Comparison of ENCODE assay signal across 2 cellular contexts in genomic region chr6:43383021-43383667, GRCh38.
TF ChIP-seq lines count a peak whose summit lies in the region.

No MANE protein-coding gene starts in this region.

TF ChIP-seq in SK-N-SH, 30 proteins besides CTCF, POLR2A, EP300 and RAD21 (continued from another document):
- no peak for TF ChIP-seq REST (IDR thresholded peaks at IDR 0.05; ENCODE audit: low read depth, low read length)
- peak; percentile 31; the same call in 1 of the 2 replicates for TF ChIP-seq FOSL2 (IDR thresholded peaks at IDR 0.05; ENCODE audit: borderline replicate concordance, low read depth)

TF ChIP-seq in SK-N-SH treated with all-trans-retinoic acid at 6 μM for 48 hours, 23 proteins besides CTCF, POLR2A, EP300 and RAD21 (continued from another document):
- TF ChIP-seq CSRNP3 (CRISPR knock-in tag; IDR thresholded peaks at IDR 0.05) (no peak), ZNF8 (CRISPR knock-in tag; IDR thresholded peaks at IDR 0.05) (no peak), POU6F1 (CRISPR knock-in tag; IDR thresholded peaks at IDR 0.05; ENCODE audit: borderline replicate concordance, low read depth) (no peak), ISL1 (CRISPR knock-in tag; IDR thresholded peaks at IDR 0.05) (no peak), ZFP3 (CRISPR knock-in tag; IDR thresholded peaks at IDR 0.05) (no peak), ZNF565 (CRISPR knock-in tag; conservative IDR thresholded peaks at IDR 0.05; ENCODE audit: low read depth) (no peak), OSR1 (CRISPR knock-in tag; IDR thresholded peaks at IDR 0.05) (no peak), TCF4 (CRISPR knock-in tag; IDR thresholded peaks at IDR 0.05; ENCODE audit: borderline replicate concordance) (no peak), ZC3H10 (CRISPR knock-in tag; IDR thresholded peaks at IDR 0.05) (no peak), SNAI2 (CRISPR knock-in tag; IDR thresholded peaks at IDR 0.05) (no peak), ZNF70 (CRISPR knock-in tag; IDR thresholded peaks at IDR 0.05) (no peak), PPARA (CRISPR knock-in tag; IDR thresholded peaks at IDR 0.05; ENCODE audit: borderline replicate concordance) (no peak)
TF ChIP-seq in SK-N-SH treated with all-trans-retinoic acid at 6 μM for 48 hours: peak in this region for 0.
